9 cellular contexts compared by ENCODE assay signal in the genomic region with DNA sequence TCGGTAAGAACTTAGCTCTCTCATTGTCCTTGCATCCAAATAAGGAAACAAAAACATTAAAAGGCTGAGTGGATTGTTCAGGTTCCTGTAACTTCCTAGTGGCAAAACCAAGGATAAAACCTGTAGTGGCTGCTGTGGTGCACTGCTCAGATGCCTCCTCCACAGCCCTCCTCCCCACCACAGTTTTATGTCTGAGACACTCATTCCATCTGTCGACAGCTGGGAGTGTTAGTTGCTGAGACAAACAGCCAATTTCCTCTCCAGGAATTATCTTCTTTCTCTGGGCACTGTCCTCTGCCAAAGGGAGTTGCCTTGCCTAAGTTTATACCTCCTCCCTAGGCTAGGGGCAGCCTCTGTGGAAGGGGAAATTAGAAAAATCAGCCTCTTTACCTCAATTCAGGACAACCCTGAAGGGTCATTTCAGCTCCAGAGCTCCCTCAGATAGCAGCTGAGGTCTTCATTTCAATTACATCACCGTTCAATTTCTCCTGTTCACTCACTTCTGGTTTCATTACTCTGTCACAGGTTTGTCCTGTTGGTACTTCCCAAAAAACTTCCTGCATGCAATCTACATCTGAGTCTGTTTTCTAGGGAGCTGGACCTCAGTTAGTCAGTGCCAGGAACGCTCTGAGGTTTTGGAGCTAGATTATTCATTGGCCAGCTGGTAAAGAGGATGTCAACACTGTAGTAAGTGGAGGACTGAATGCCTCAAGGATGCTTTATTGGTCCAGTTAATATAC.
DNase-seq lines count a peak whose midpoint lies in the region; TF ChIP-seq lines count a peak whose summit lies in the region.
"Had no signal": no experiment of that assay in that cellular context is flagged by ENCODE, and none has a peak within 500 bp of the region (broad histone marks: within the 10 kb centered on the region; RNA-seq: fewer than 3 reads in every experiment).

No MANE protein-coding gene starts in this region.

- no peaks in the 10 kb centered on the region for H3K27me3 Mint-ChIP-seq in nephron (ENCODE audit: low read depth)

- H3K9me3 Mint-ChIP-seq in nephron = peaks cover 24% of the 10 kb centered on the region

- TF ChIP-seq CTCF in colonic mucosa (IDR thresholded peaks at IDR 0.05) = no peak
- no peak for TF ChIP-seq CTCF in nephron (IDR thresholded peaks at IDR 0.05; ENCODE audit: unreplicated experiment in 3 of 3)

- peak overlapping the region; percentile 24 for H3K27ac ChIP-seq in colonic mucosa

- peak overlapping the region; percentile 36 to 45 (median 40) for H3K27ac Mint-ChIP-seq in nephron

- H3K36me3 ChIP-seq in MG63 (no peaks in the 10 kb centered on the region), colonic mucosa (no peaks in the 10 kb centered on the region)

- H3K4me1 ChIP-seq in colonic mucosa = no peaks in the 10 kb centered on the region

- H3K27me3 ChIP-seq in MG63 (no peaks in the 10 kb centered on the region), colonic mucosa (no peaks in the 10 kb centered on the region)

- intact Hi-C loops in colonic mucosa (cut with DNase I) = no loop called here

- peak; percentile 51 for DNase-seq in EL
- DNase-seq in MG63 = peak; percentile 72
- DNase-seq in colonic mucosa = peak; percentile 21
- no peak for DNase-seq in DMS153 treated with DMSO at 0.1 percent for 48 hours (lab: John Stamatoyannopoulos, UW; ENCODE audit: unreplicated experiment)
- no peak for DNase-seq in NCI-H2029 treated with DMSO at 0.1 percent for 48 hours (lab: John Stamatoyannopoulos, UW)
- no peak for DNase-seq in ureter (ENCODE audit: low spot score)
- DNase-seq in activated CD8-positive, alpha-beta memory T cell treated with anti-CD3 and anti-CD28 coated beads, Interleukin-2, amount 50 U/mL, for 48 hours = no peak
- DNase-seq: stimulated activated CD4-positive, alpha-beta T cell treated with anti-CD3 and anti-CD28 coated beads, Interleukin-2, amount 100 ng/mL, for 24 hours had no signal

- no peak overlapping the region for H3K9ac ChIP-seq in colonic mucosa (ENCODE audit: low read depth in 2 of 2, low read length in 2 of 2)

- no peak overlapping the region for H3K4me3 Mint-ChIP-seq in nephron

- H3K9me3 ChIP-seq in MG63 (peaks cover 10% of the 10 kb centered on the region; the same call in 1 of the 2 replicates), colonic mucosa (no peaks in the 10 kb centered on the region)

- peaks cover 11% of the 10 kb centered on the region for H3K36me3 Mint-ChIP-seq in nephron (ENCODE audit: low read depth)

- H3K4me3 ChIP-seq in MG63 = no peak overlapping the region
- H3K4me3 ChIP-seq in colonic mucosa = no peak overlapping the region

- peaks cover 25% of the 10 kb centered on the region for H3K4me1 Mint-ChIP-seq in nephron

Comparison
In these comparisons a context has a peak if more than half of its experiments do, and no peak if none do; other contexts are left out.
1. DNase-seq: peak in EL (single experiment), MG63 (single experiment) and colonic mucosa (single experiment); none in DMS153 treated with DMSO at 0.1 percent for 48 hours (single experiment), NCI-H2029 treated with DMSO at 0.1 percent for 48 hours (single experiment), ureter (single experiment) and activated CD8-positive, alpha-beta memory T cell treated with anti-CD3 and anti-CD28 coated beads, Interleukin-2, amount 50 U/mL, for 48 hours (single experiment).